20 cellular contexts compared by ENCODE assay signal in the genomic region with DNA sequence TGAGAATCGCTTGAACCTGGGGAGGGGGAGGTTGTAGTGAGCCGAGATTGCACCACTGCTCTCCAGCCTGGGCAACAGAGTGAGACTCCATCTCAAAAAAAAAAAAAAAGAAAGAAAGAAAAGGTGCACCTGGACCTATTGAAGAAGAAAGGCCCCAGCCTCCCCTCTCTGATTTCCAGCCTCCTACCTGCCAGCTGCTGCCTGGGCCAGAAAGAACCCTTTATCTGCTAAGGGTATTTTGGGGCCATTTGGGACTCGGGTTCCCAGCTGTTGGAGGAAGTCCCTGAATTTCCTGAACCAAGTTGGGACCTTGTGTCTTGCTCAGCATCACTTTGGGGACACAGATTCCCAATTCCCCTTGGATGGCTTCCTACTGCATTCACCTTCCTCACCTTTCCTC. TPM values are rescaled to one million over a fixed set of nuclear protein-coding genes. Genes with fewer than 3 reads are reported as not detected.
"Had no signal": no experiment of that assay in that cellular context is flagged by ENCODE, and none has a peak within 500 bp of the region (broad histone marks: within the 10 kb centered on the region; RNA-seq: fewer than 3 reads in every experiment).

No MANE protein-coding gene starts in this region.

- H3K4me3 Mint-ChIP-seq: activated naive CD4-positive, alpha-beta T cell treated with anti-CD3 and anti-CD28 coated beads, Interleukin-2, amount 50 U/mL, for 24 hours; dendritic cell treated with granulocyte-macrophage colony-stimulating factor and Interleukin-4, amounts not matched to agents 40 ng/mL and 50 ng/mL, for 4 days; nephron had no signal

- ATAC-seq: esophagus mucosa, gastrocnemius medialis, heart left ventricle, left lobe of liver had no signal

- DNase-seq: activated effector memory CD4-positive, alpha-beta T cell treated with Interleukin-2 at 50 U/mL for 16 hours; activated T-cell treated with anti-CD3 and anti-CD28 coated beads for 4 hours; amniotic stem cell; effector CD8-positive, alpha-beta T cell; gastrocnemius medialis; heart left ventricle; kidney; nucleus accumbens; stomach; trophoblast cell had no signal

- H3K27ac ChIP-seq: cardiac muscle cell, gastrocnemius medialis, heart left ventricle, stomach had no signal

- H3K27ac Mint-ChIP-seq: activated naive CD4-positive, alpha-beta T cell treated with anti-CD3 and anti-CD28 coated beads, Interleukin-2, amount 50 U/mL, for 24 hours; dendritic cell treated with granulocyte-macrophage colony-stimulating factor and Interleukin-4, amounts not matched to agents 40 ng/mL and 50 ng/mL, for 4 days; nephron had no signal

- H3K4me1 Mint-ChIP-seq: nephron had no signal

- H3K4me3 ChIP-seq: cardiac muscle cell, gastrocnemius medialis, heart left ventricle, lung, stomach had no signal

- H3K36me3 Mint-ChIP-seq: activated naive CD4-positive, alpha-beta T cell treated with anti-CD3 and anti-CD28 coated beads, Interleukin-2, amount 50 U/mL, for 24 hours had no signal

- H3K9me3 Mint-ChIP-seq: activated naive CD4-positive, alpha-beta T cell treated with anti-CD3 and anti-CD28 coated beads, Interleukin-2, amount 50 U/mL, for 24 hours; dendritic cell treated with granulocyte-macrophage colony-stimulating factor and Interleukin-4, amounts not matched to agents 40 ng/mL and 50 ng/mL, for 4 days had no signal

- FAIRE-seq: kidney had no signal

- H3K36me3 ChIP-seq: cardiac muscle cell, gastrocnemius medialis, heart left ventricle, stomach had no signal

- H3K9me3 ChIP-seq: gastrocnemius medialis had no signal

RNA-seq across cellular contexts. Expression of a gene that starts 3.9 kb away (rescaled TPM):
- total RNA-seq: chondrocyte, renal cortical epithelial cell, temporal lobe had no signal
- polyA plus RNA-seq: cardiac muscle cell had no signal
